27 cellular contexts compared by ENCODE assay signal in genomic region chr1:91527781-91528180, GRCh38. TPM values are rescaled to one million over a fixed set of nuclear protein-coding genes. Genes with fewer than 3 reads are reported as not detected.
DNase-seq lines count a peak whose midpoint lies in the region; ATAC-seq and TF ChIP-seq lines count a peak whose summit lies in the region.
"Had no signal": no experiment of that assay in that cellular context is flagged by ENCODE, and none has a peak within 500 bp of the region (broad histone marks: within the 10 kb centered on the region; RNA-seq: fewer than 3 reads in every experiment).

No MANE protein-coding gene starts in this region.

- no peak overlapping the region for H3K4me3 Mint-ChIP-seq in WTC11
- no peak overlapping the region for H3K4me3 Mint-ChIP-seq in T-cell
- H3K4me3 Mint-ChIP-seq: activated CD4-positive, alpha-beta T cell treated with anti-CD3 and anti-CD28 coated beads for 36 hours; activated naive CD8-positive, alpha-beta T cell treated with anti-CD3 and anti-CD28 coated beads for 36 hours; naive B cell; T-helper 1 cell treated with Interleukin-12 subunit alpha and Interleukin-12 subunit beta and Interleukin-4 antibody, amounts not matched to agents 30 μg/mL and 1 μg/mL, for 36 hours had no signal

- H3K4me1 Mint-ChIP-seq in WTC11 (peaks cover 10% of the 10 kb centered on the region), T-cell (peaks cover 25 to 30% (median 28%) of the 10 kb centered on the region in 3 donors)

- no peaks in the 10 kb centered on the region for H3K9me3 Mint-ChIP-seq in WTC11
- no peaks in the 10 kb centered on the region for H3K9me3 Mint-ChIP-seq in T-cell
- H3K9me3 Mint-ChIP-seq: activated naive CD8-positive, alpha-beta T cell treated with anti-CD3 and anti-CD28 coated beads for 36 hours; naive B cell; T-helper 1 cell treated with Interleukin-12 subunit alpha and Interleukin-12 subunit beta and Interleukin-4 antibody, amounts not matched to agents 30 μg/mL and 1 μg/mL, for 36 hours had no signal

- H3K4me3 ChIP-seq in fibroblast of mammary gland (ENCODE audit: control insufficient read depth, low read depth, low read length) (no peak overlapping the region), muscle layer of duodenum (ENCODE audit: low read depth in 1 of 2, low read length in 2 of 2) (no peak overlapping the region)
- H3K4me3 ChIP-seq: ascending aorta, MG63, SJCRH30, stomach had no signal

- H3K27me3 Mint-ChIP-seq in WTC11 (ENCODE audit: low read depth) (no peaks in the 10 kb centered on the region), T-cell (no peaks in the 10 kb centered on the region)
- H3K27me3 Mint-ChIP-seq: activated CD4-positive, alpha-beta T cell treated with anti-CD3 and anti-CD28 coated beads for 36 hours; activated naive CD8-positive, alpha-beta T cell treated with anti-CD3 and anti-CD28 coated beads for 36 hours; naive B cell had no signal

- H3K27ac ChIP-seq in muscle layer of duodenum (ENCODE audit: low read length), result peak overlapping the region; percentile 1
- H3K27ac ChIP-seq: ascending aorta, foreskin keratinocyte, SJCRH30 had no signal

- peaks cover 0 to 5% of the 10 kb centered on the region in 2 donors for H3K4me1 ChIP-seq in muscle layer of duodenum (ENCODE audit: control insufficient read depth in 1 of 2, insufficient read depth in 2 of 2, low read length in 2 of 2)
- H3K4me1 ChIP-seq: ascending aorta, SJCRH30 had no signal

- 0 out of 2 replicates have a peak overlapping the region, but pooled peaks have one; percentile 15 for H3K27ac Mint-ChIP-seq in WTC11
- no peak overlapping the region for H3K27ac Mint-ChIP-seq in T-cell
- H3K27ac Mint-ChIP-seq: activated CD4-positive, alpha-beta T cell treated with anti-CD3 and anti-CD28 coated beads for 36 hours; activated naive CD8-positive, alpha-beta T cell treated with anti-CD3 and anti-CD28 coated beads for 36 hours; naive B cell; T-helper 1 cell treated with Interleukin-12 subunit alpha and Interleukin-12 subunit beta and Interleukin-4 antibody, amounts not matched to agents 30 μg/mL and 1 μg/mL, for 36 hours had no signal

- no peaks in the 10 kb centered on the region for H3K36me3 ChIP-seq in muscle layer of duodenum (ENCODE audit: control insufficient read depth in 1 of 2, insufficient read depth in 2 of 2, low read length in 2 of 2)
- H3K36me3 ChIP-seq: ascending aorta, stomach had no signal

- DNase-seq in AG20443 (ENCODE audit: low spot score), result peak; percentile 21
- no peak for DNase-seq in WTC11 (ENCODE audit: low spot score)
- peak; percentile 67 for DNase-seq in fibroblast of mammary gland (ENCODE audit: low read depth)
- no peak for DNase-seq in HuH-7 (ENCODE audit: low spot score)
- no peak for DNase-seq in LoVo (ENCODE audit: low spot score)
- DNase-seq in T-cell, result no peak
- DNase-seq: activated CD4-positive, alpha-beta T cell treated with anti-CD3 and anti-CD28 coated beads for 36 hours; activated effector memory CD4-positive, alpha-beta T cell treated with anti-CD3 and anti-CD28 coated beads, Interleukin-2, amount 50 U/mL, for 16 hours; activated naive CD8-positive, alpha-beta T cell treated with anti-CD3 and anti-CD28 coated beads for 36 hours; activated T-cell treated with anti-CD3 and anti-CD28 coated beads, Interleukin-2, amount 50 U/mL, for 1 hour; central memory CD4-positive, alpha-beta T cell; DMS53; foreskin keratinocyte; MG63; naive B cell; NCI-H1417; NCI-H2029 treated with DMSO at 0.1 percent for 48 hours; NCI-H2227 treated with DMSO at 0.1 percent for 48 hours; SJCRH30; small intestine; stimulated activated CD4-positive, alpha-beta T cell treated with anti-CD3 and anti-CD28 coated beads, Interleukin-1b, Interleukin-23, amount 100 ng/mL, for 48 hours; stomach; trophoblast cell had no signal

- no peak for ATAC-seq in WTC11
- no peak for ATAC-seq in GM18519 (IDR thresholded peaks at IDR 0.05; ENCODE audit: low FRiP score, unreplicated experiment)
- ATAC-seq in T-cell (replicated peaks in 1 of 4), result no peak
- ATAC-seq: activated CD4-positive, alpha-beta T cell treated with anti-CD3 and anti-CD28 coated beads for 36 hours; foreskin keratinocyte had no signal

- H3K27me3 ChIP-seq in muscle layer of duodenum (ENCODE audit: low read depth, low read length), result no peaks in the 10 kb centered on the region
- H3K27me3 ChIP-seq: ascending aorta, foreskin keratinocyte, MG63, SJCRH30, stomach had no signal

- H3K36me3 Mint-ChIP-seq in WTC11 (no peaks in the 10 kb centered on the region; the same call in 1 of the 2 replicates), T-cell (no peaks in the 10 kb centered on the region)
- H3K36me3 Mint-ChIP-seq: naive B cell had no signal

- TF ChIP-seq CTCF in WTC11 (IDR thresholded peaks at IDR 0.05) (no peak), fibroblast of mammary gland (conservative IDR thresholded peaks at IDR 0.05; ENCODE audit: control insufficient read depth, insufficient read depth, low read depth, low read length) (no peak)

- POLR2A ChIA-PET in WTC11 (lab: Charles Lee), result no interaction called here
- POLR2A ChIA-PET in T-cell (lab: Charles Lee), result no interaction called here

- CTCF ChIA-PET in WTC11 (lab: Charles Lee) (no interaction called here), T-cell (lab: Charles Lee) (interaction anchor here in 1 of 2 donors (1.3 kb wide), 1 partner anchor 46 kb away, joined by 4 read pairs; no protein-coding TSS in a partner anchor)

- no peaks in the 10 kb centered on the region for H3K9me3 ChIP-seq in muscle layer of duodenum (ENCODE audit: control insufficient read depth in 1 of 2, low read length in 2 of 2)
- H3K9me3 ChIP-seq: ascending aorta, MG63, SJCRH30, stomach had no signal

TF ChIP-seq in WTC11, 78 proteins besides CTCF, POLR2A, EP300 and RAD21:
- no peak for TF ChIP-seq PRDM15 (CRISPR knock-in tag; IDR thresholded peaks at IDR 0.05)
- no peak for TF ChIP-seq ZNF512 (CRISPR knock-in tag; IDR thresholded peaks at IDR 0.05; ENCODE audit: borderline replicate concordance)
- TF ChIP-seq GABPB1 (CRISPR knock-in tag; IDR thresholded peaks at IDR 0.05), result no peak
- no peak for TF ChIP-seq ZBTB43 (CRISPR knock-in tag; IDR thresholded peaks at IDR 0.05)
- no peak for TF ChIP-seq TCF7 (CRISPR knock-in tag; IDR thresholded peaks at IDR 0.05; ENCODE audit: low read depth)
- TF ChIP-seq ZNF232 (CRISPR knock-in tag; IDR thresholded peaks at IDR 0.05), result no peak
- TF ChIP-seq TEAD4 (CRISPR knock-in tag; IDR thresholded peaks at IDR 0.05), result no peak
- TF ChIP-seq NFATC4 (CRISPR knock-in tag; IDR thresholded peaks at IDR 0.05), result no peak
TF ChIP-seq in WTC11: peak in this region for 0.

RNA-seq across cellular contexts. Expression of gene CDC7, which starts 27.1 kb away (rescaled TPM):
- total RNA-seq in WTC11 (2021) (41.3 to 49.9 TPM (median 46.9 TPM) in 3 replicates), T-cell (1 to 10 TPM; 3.1 to 6.9 (median 6.3) TPM)

Comparison
In these comparisons a context has a peak if more than half of its experiments do, and no peak if none do; other contexts are left out.
1. DNase-seq: peak in AG20443 (single experiment) and fibroblast of mammary gland (single experiment); none in WTC11 (single experiment), HuH-7 (single experiment), LoVo (single experiment) and T-cell (0 of 34).